In the genomic region with DNA sequence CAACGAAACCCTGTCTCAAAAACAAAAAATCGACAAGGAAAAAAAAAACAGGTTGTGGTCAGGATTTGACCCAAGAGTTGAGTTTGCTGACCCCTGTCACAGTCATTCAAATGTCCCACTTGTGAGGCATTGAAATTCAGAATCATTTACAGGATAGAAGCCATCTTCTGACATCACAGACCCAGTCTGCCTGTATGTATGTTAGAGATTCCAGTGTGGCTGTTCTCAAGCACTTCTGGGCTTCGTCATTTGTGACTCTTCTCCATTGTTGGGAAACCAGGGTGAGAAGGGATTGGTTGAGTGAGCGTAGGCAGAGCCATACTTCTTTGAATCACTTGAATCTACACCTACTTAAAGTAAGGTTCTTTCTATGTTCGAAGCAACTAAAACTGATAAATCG, we compare ENCODE assay signal across 2 cellular contexts.
A peak's percentile ranks its signal among the peaks of the same experiment; 100 is the strongest.
TF ChIP-seq lines count a peak whose summit lies in the region.

No MANE protein-coding gene starts in this region.

TF ChIP-seq in GM23338, 12 proteins besides CTCF, POLR2A, EP300 and RAD21 (continued from another document):
- TF ChIP-seq, protein P1, sequence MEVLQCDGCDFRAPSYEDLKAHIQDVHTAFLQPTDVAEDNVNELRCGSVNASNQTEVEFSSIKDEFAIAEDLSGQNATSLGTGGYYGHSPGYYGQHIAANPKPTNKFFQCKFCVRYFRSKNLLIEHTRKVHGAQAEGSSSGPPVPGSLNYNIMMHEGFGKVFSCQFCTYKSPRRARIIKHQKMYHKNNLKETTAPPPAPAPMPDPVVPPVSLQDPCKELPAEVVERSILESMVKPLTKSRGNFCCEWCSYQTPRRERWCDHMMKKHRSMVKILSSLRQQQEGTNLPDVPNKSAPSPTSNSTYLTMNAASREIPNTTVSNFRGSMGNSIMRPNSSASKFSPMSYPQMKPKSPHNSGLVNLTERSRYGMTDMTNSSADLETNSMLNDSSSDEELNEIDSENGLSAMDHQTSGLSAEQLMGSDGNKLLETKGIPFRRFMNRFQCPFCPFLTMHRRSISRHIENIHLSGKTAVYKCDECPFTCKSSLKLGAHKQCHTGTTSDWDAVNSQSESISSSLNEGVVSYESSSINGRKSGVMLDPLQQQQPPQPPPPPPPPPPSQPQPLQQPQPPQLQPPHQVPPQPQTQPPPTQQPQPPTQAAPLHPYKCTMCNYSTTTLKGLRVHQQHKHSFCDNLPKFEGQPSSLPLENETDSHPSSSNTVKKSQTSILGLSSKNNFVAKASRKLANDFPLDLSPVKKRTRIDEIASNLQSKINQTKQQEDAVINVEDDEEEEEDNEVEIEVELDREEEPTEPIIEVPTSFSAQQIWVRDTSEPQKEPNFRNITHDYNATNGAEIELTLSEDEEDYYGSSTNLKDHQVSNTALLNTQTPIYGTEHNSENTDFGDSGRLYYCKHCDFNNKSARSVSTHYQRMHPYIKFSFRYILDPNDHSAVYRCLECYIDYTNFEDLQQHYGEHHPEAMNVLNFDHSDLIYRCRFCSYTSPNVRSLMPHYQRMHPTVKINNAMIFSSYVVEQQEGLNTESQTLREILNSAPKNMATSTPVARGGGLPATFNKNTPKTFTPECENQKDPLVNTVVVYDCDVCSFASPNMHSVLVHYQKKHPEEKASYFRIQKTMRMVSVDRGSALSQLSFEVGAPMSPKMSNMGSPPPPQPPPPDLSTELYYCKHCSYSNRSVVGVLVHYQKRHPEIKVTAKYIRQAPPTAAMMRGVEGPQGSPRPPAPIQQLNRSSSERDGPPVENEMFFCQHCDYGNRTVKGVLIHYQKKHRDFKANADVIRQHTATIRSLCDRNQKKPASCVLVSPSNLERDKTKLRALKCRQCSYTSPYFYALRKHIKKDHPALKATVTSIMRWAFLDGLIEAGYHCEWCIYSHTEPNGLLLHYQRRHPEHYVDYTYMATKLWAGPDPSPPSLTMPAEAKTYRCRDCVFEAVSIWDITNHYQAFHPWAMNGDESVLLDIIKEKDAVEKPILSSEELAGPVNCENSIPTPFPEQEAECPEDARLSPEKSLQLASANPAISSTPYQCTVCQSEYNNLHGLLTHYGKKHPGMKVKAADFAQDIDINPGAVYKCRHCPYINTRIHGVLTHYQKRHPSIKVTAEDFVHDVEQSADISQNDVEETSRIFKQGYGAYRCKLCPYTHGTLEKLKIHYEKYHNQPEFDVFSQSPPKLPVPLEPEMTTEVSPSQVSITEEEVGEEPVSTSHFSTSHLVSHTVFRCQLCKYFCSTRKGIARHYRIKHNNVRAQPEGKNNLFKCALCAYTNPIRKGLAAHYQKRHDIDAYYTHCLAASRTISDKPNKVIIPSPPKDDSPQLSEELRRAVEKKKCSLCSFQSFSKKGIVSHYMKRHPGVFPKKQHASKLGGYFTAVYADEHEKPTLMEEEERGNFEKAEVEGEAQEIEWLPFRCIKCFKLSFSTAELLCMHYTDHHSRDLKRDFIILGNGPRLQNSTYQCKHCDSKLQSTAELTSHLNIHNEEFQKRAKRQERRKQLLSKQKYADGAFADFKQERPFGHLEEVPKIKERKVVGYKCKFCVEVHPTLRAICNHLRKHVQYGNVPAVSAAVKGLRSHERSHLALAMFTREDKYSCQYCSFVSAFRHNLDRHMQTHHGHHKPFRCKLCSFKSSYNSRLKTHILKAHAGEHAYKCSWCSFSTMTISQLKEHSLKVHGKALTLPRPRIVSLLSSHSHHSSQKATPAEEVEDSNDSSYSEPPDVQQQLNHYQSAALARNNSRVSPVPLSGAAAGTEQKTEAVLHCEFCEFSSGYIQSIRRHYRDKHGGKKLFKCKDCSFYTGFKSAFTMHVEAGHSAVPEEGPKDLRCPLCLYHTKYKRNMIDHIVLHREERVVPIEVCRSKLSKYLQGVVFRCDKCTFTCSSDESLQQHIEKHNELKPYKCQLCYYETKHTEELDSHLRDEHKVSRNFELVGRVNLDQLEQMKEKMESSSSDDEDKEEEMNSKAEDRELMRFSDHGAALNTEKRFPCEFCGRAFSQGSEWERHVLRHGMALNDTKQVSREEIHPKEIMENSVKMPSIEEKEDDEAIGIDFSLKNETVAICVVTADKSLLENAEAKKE (CRISPR knock-in tag; IDR thresholded peaks at IDR 0.05): no peak
- TF ChIP-seq POLR2AphosphoS5 (IDR thresholded peaks at IDR 0.05; ENCODE audit: low read depth): no peak
- no peak for TF ChIP-seq EZH2phosphoT487 (IDR thresholded peaks at IDR 0.05; ENCODE audit: unreplicated experiment)
- TF ChIP-seq NANOG (IDR thresholded peaks at IDR 0.05; ENCODE audit: borderline replicate concordance): no peak
- 0 out of 2 replicates have a peak, but pooled peaks have one; percentile 12 for TF ChIP-seq CREB1 (CRISPR knock-in tag; IDR thresholded peaks at IDR 0.05; ENCODE audit: low read depth)
- TF ChIP-seq ZNF331 (CRISPR knock-in tag; IDR thresholded peaks at IDR 0.05; ENCODE audit: low read depth): no peak
- TF ChIP-seq JUNB (IDR thresholded peaks at IDR 0.05; ENCODE audit: unreplicated experiment): no peak

TF ChIP-seq in WTC11, 78 proteins besides CTCF, POLR2A, EP300 and RAD21 (continued from another document):
- TF ChIP-seq, protein P2, sequence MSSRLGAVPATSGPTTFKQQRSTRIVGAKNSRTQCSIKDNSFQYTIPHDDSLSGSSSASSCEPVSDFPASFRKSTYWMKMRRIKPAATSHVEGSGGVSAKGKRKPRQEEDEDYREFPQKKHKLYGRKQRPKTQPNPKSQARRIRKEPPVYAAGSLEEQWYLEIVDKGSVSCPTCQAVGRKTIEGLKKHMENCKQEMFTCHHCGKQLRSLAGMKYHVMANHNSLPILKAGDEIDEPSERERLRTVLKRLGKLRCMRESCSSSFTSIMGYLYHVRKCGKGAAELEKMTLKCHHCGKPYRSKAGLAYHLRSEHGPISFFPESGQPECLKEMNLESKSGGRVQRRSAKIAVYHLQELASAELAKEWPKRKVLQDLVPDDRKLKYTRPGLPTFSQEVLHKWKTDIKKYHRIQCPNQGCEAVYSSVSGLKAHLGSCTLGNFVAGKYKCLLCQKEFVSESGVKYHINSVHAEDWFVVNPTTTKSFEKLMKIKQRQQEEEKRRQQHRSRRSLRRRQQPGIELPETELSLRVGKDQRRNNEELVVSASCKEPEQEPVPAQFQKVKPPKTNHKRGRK (CRISPR knock-in tag; IDR thresholded peaks at IDR 0.05; ENCODE audit: borderline replicate concordance): no peak
- TF ChIP-seq ZBTB21 (CRISPR knock-in tag; IDR thresholded peaks at IDR 0.05; ENCODE audit: borderline replicate concordance) (no peak), MXD4 (CRISPR knock-in tag; IDR thresholded peaks at IDR 0.05; ENCODE audit: borderline replicate concordance) (no peak), JUN (CRISPR knock-in tag; IDR thresholded peaks at IDR 0.05) (no peak), SOX15 (CRISPR knock-in tag; IDR thresholded peaks at IDR 0.05) (no peak)
- TF ChIP-seq, protein P3, sequence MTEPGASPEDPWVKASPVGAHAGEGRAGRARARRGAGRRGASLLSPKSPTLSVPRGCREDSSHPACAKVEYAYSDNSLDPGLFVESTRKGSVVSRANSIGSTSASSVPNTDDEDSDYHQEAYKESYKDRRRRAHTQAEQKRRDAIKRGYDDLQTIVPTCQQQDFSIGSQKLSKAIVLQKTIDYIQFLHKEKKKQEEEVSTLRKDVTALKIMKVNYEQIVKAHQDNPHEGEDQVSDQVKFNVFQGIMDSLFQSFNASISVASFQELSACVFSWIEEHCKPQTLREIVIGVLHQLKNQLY (CRISPR knock-in tag; IDR thresholded peaks at IDR 0.05): no peak
- TF ChIP-seq, protein P4, sequence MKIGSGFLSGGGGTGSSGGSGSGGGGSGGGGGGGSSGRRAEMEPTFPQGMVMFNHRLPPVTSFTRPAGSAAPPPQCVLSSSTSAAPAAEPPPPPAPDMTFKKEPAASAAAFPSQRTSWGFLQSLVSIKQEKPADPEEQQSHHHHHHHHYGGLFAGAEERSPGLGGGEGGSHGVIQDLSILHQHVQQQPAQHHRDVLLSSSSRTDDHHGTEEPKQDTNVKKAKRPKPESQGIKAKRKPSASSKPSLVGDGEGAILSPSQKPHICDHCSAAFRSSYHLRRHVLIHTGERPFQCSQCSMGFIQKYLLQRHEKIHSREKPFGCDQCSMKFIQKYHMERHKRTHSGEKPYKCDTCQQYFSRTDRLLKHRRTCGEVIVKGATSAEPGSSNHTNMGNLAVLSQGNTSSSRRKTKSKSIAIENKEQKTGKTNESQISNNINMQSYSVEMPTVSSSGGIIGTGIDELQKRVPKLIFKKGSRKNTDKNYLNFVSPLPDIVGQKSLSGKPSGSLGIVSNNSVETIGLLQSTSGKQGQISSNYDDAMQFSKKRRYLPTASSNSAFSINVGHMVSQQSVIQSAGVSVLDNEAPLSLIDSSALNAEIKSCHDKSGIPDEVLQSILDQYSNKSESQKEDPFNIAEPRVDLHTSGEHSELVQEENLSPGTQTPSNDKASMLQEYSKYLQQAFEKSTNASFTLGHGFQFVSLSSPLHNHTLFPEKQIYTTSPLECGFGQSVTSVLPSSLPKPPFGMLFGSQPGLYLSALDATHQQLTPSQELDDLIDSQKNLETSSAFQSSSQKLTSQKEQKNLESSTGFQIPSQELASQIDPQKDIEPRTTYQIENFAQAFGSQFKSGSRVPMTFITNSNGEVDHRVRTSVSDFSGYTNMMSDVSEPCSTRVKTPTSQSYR (CRISPR knock-in tag; IDR thresholded peaks at IDR 0.05): no peak
